Comparison of ENCODE assay signal across 9 cellular contexts in genomic region chr17:49789278-49789578, GRCh38. TPM values are rescaled to one million over a fixed set of nuclear protein-coding genes. Genes with fewer than 3 reads are reported as not detected.
DNase-seq lines count a peak whose midpoint lies in the region; ATAC-seq and TF ChIP-seq lines count a peak whose summit lies in the region.
"Had no signal": no experiment of that assay in that cellular context is flagged by ENCODE, and none has a peak within 500 bp of the region (broad histone marks: within the 10 kb centered on the region; RNA-seq: fewer than 3 reads in every experiment).

No MANE protein-coding gene starts in this region.

- peak overlapping the region; percentile 81 for H3K4me3 ChIP-seq in HFF-Myc (replicated peaks; ENCODE audit: low read depth, low read length)
- peak overlapping the region; percentile 59 for H3K4me3 ChIP-seq in iPS-15b (ENCODE audit: low read depth, low read length)
- peak overlapping the region; percentile 24 to 95 (median 91) for H3K4me3 ChIP-seq in spleen

- H3K4me1 Mint-ChIP-seq in activated CD8-positive, alpha-beta T cell treated with anti-CD3 and anti-CD28 coated beads for 36 hours (ENCODE audit: low read depth): peaks cover 54% of the 10 kb centered on the region

- intact Hi-C loops in activated CD8-positive, alpha-beta T cell treated with anti-CD3 and anti-CD28 coated beads for 36 hours (cut with micrococcal nuclease): loop anchor here (2.0 to 10.0 kb wide), 2 partner anchors 80 to 214 kb away; partner anchors contain the start of gene NXPH3
- intact Hi-C loops in spleen (cut with DNase I; ENCODE audit: low total_unique reads): loop anchor here (5.0 kb wide), 1 partner anchor 222 kb away; no protein-coding TSS in a partner anchor

- H3K9me3 ChIP-seq in iPS-15b (ENCODE audit: control insufficient read depth, insufficient read depth, low read length): no peaks in the 10 kb centered on the region
- no peaks in the 10 kb centered on the region for H3K9me3 ChIP-seq in spleen

- peaks cover 44% of the 10 kb centered on the region for H3K36me3 Mint-ChIP-seq in activated CD8-positive, alpha-beta T cell treated with anti-CD3 and anti-CD28 coated beads for 36 hours (ENCODE audit: low read depth)

- CTCF ChIA-PET in activated CD8-positive, alpha-beta T cell treated with anti-CD3 and anti-CD28 coated beads for 36 hours (lab: Charles Lee): interaction anchor here (0.9 to 4.1 kb wide), 4 partner anchors 25 to 233 kb away, joined by 3 to 26 read pairs (median 6); partner anchors contain the start of genes FAM117A and SLC35B1
- CTCF ChIA-PET in GM10248 (lab: Yijun Ruan, JAX): no interaction called here

- H3K27ac Mint-ChIP-seq in activated CD8-positive, alpha-beta T cell treated with anti-CD3 and anti-CD28 coated beads for 36 hours: peak overlapping the region; percentile 99

- no peak for TF ChIP-seq CTCF in HFF-Myc (IDR thresholded peaks at IDR 0.05; ENCODE audit: low read depth, low read length, missing control alignments)
- no peak for TF ChIP-seq CTCF in activated CD8-positive, alpha-beta T cell treated with anti-CD3 and anti-CD28 coated beads for 36 hours (IDR thresholded peaks at IDR 0.05)
- TF ChIP-seq CTCF in spleen (IDR thresholded peaks at IDR 0.05 in 8 of 11, conservative IDR thresholded peaks at IDR 0.05 in 3 of 11): no peak
- TF ChIP-seq CTCF in GM10248 (IDR thresholded peaks at IDR 0.05; ENCODE audit: control extremely low read depth, extremely low read depth, low read depth, missing control alignments): no peak

- peak overlapping the region in 6 of 8 donors; percentile 29 to 100 (median 98) for H3K27ac ChIP-seq in spleen

- DNase-seq in HFF-Myc (ENCODE audit: extremely low read depth, low read depth) (no peak), spleen (no peak), NCI-H510A (lab: John Stamatoyannopoulos, UW) (no peak), Ammon's horn (ENCODE audit: low spot score) (no peak), NCI-H2081 (lab: John Stamatoyannopoulos, UW) (no peak), GM10248 (ENCODE audit: extremely low spot score) (no peak)
- no peak for DNase-seq in activated CD8-positive, alpha-beta T cell treated with anti-CD3 and anti-CD28 coated beads for 36 hours

- no peaks in the 10 kb centered on the region for H3K27me3 Mint-ChIP-seq in activated CD8-positive, alpha-beta T cell treated with anti-CD3 and anti-CD28 coated beads for 36 hours

- H3K4me1 ChIP-seq in iPS-15b (ENCODE audit: control insufficient read depth, insufficient read depth, low read length) (peaks cover 3% of the 10 kb centered on the region), spleen (peaks cover 26 to 64% (median 58%) of the 10 kb centered on the region in 6 donors)

- H3K36me3 ChIP-seq in iPS-15b (ENCODE audit: control insufficient read depth, insufficient read depth, low read length) (peaks cover 15% of the 10 kb centered on the region), spleen (peaks cover 5 to 45% (median 28%) of the 10 kb centered on the region in 6 donors)

- H3K4me3 Mint-ChIP-seq in activated CD8-positive, alpha-beta T cell treated with anti-CD3 and anti-CD28 coated beads for 36 hours: peak overlapping the region; percentile 94

- no peak for ATAC-seq in activated CD8-positive, alpha-beta T cell treated with anti-CD3 and anti-CD28 coated beads for 36 hours

- H3K9me3 Mint-ChIP-seq in activated CD8-positive, alpha-beta T cell treated with anti-CD3 and anti-CD28 coated beads for 36 hours: no peaks in the 10 kb centered on the region

- H3K9ac ChIP-seq in iPS-15b (ENCODE audit: low read depth, low read length): no peak overlapping the region

- POLR2A ChIA-PET in activated CD8-positive, alpha-beta T cell treated with anti-CD3 and anti-CD28 coated beads for 36 hours (lab: Charles Lee): interaction anchor here (1.3 to 3.3 kb wide), 5 partner anchors 8 to 81 kb away, joined by 3 to 19 read pairs (median 14); partner anchors contain the start of gene SLC35B1
- POLR2A ChIA-PET in GM10248 (lab: Yijun Ruan, JAX): interaction anchor here (0.6 to 2.6 kb wide), 4 partner anchors 25 to 42 kb away, joined by 4 to 13 read pairs (median 8); partner anchors contain the start of gene FAM117A

- H3K27me3 ChIP-seq in iPS-15b (ENCODE audit: control insufficient read depth, insufficient read depth, low read length): no peaks in the 10 kb centered on the region
- H3K27me3 ChIP-seq in spleen (replicated peaks in 1 of 7): no peaks in the 10 kb centered on the region

- WGBS in spleen, 5 donors: 4 to 11% (median 6%) methylated on average over 8 to 15 of the region's 15 CpGs

- TF ChIP-seq POLR2A in spleen (IDR thresholded peaks at IDR 0.05): no peak

RNA-seq across cellular contexts. Expression of gene KAT7, which starts 0.7 kb away (rescaled TPM):
- 10 to 100 TPM; 61.2 to 66.6 TPM for total RNA-seq in activated CD8-positive, alpha-beta T cell treated with anti-CD3 and anti-CD28 coated beads for 36 hours
- 10 to 100 TPM; 38.1 to 81.2 (median 65.0) TPM for total RNA-seq in spleen
- polyA plus RNA-seq in spleen: 10 to 100 TPM in 1 of 3 donors, 1 to 10 TPM in 2; 5.9 to 11.4 (median 8.0) TPM

RNA-seq across cellular contexts. Expression of gene FAM117A, which starts 25.3 kb away (rescaled TPM):
- total RNA-seq in activated CD8-positive, alpha-beta T cell treated with anti-CD3 and anti-CD28 coated beads for 36 hours: 10 to 100 TPM; 19.7 to 23.0 TPM
- 10 to 100 TPM; 43.1 to 87.4 (median 47.8) TPM for total RNA-seq in spleen
- polyA plus RNA-seq in spleen: 10 to 100 TPM; 15.6 to 36.7 (median 17.5) TPM

RNA-seq across cellular contexts. Expression of gene TAC4, which starts 58.6 kb away (rescaled TPM):
- not detected for total RNA-seq in activated CD8-positive, alpha-beta T cell treated with anti-CD3 and anti-CD28 coated beads for 36 hours
- not detected for total RNA-seq in spleen
- not detected for polyA plus RNA-seq in spleen
- total RNA-seq: pulmonary artery endothelial cell had no signal
